In genomic region chr5:69531010-69531785, GRCh38 we compare ENCODE assay signal across 2 cellular contexts.
TF ChIP-seq lines count a peak whose summit lies in the region.

No MANE protein-coding gene starts in this region.

TF ChIP-seq in HepG2, 621 proteins besides CTCF, POLR2A, EP300 and RAD21:
- no peak for TF ChIP-seq CERS6 (CRISPR knock-in tag; IDR thresholded peaks at IDR 0.05)
- TF ChIP-seq THYN1 (CRISPR knock-in tag; IDR thresholded peaks at IDR 0.05; ENCODE audit: borderline replicate concordance, low read depth): no peak

TF ChIP-seq in endothelial cell of umbilical vein, 7 proteins besides CTCF, POLR2A, EP300 and RAD21:
- no peak for TF ChIP-seq EZH2 (IDR thresholded peaks at IDR 0.05; ENCODE audit: borderline replicate concordance, low read depth, low read length, severe bottlenecking)
- TF ChIP-seq FOS (IDR thresholded peaks at IDR 0.05; ENCODE audit: borderline replicate concordance, insufficient read depth, low read length): no peak
- TF ChIP-seq POLR2AphosphoS5 (IDR thresholded peaks at IDR 0.05; ENCODE audit: insufficient read depth, low read depth, low read length): no peak
- TF ChIP-seq GATA2 (IDR thresholded peaks at IDR 0.05; ENCODE audit: insufficient read depth, insufficient read length, low read depth, low read length): no peak
- TF ChIP-seq MAX (IDR thresholded peaks at IDR 0.05; ENCODE audit: insufficient read depth, insufficient read length): no peak
- no peak for TF ChIP-seq JUN (IDR thresholded peaks at IDR 0.05; ENCODE audit: borderline replicate concordance, insufficient read depth, insufficient read length, low read depth)
- no peak for TF ChIP-seq MYC (IDR thresholded peaks at IDR 0.05; ENCODE audit: low read depth, low read length)
